ENCODE assay signal across 12 cellular contexts in the genomic region with DNA sequence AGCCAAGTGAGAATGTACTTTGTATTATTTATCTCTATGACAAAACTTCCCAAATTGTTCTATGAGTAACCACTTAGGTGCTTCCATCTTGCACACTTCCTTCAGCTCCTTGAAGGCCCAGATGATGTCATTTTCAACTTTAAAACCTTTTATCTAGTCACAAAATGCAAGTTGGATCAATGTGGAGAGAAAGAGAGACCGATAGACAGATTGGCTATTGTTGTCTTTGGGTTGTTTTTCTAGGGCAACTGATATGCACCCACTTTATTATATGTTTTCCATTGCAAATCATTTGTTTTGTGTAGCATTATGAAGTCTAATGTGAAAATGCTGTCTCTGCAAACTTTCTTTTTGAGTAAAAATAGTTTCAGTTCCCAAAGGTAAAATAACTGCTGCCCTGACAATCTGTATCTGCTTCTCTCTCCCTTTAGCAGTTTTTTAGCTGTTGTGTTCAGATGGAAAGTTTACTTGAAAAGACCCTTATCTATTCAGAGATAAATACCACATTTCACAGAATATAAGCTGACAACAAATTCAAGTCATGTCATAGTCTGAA.
A peak's percentile ranks its signal among the peaks of the same experiment; 100 is the strongest.
DNase-seq lines count a peak whose midpoint lies in the region; ATAC-seq, FAIRE-seq and TF ChIP-seq lines count a peak whose summit lies in the region.
"Had no signal": no experiment of that assay in that cellular context is flagged by ENCODE, and none has a peak within 500 bp of the region (broad histone marks: within the 10 kb centered on the region; RNA-seq: fewer than 3 reads in every experiment).

No MANE protein-coding gene starts in this region.

- no peaks in the 10 kb centered on the region for H3K27me3 ChIP-seq in K562 (ENCODE audit: control insufficient read depth in 2 of 2, insufficient read depth in 2 of 2, low read length in 2 of 2)
- H3K27me3 ChIP-seq: spleen, transverse colon had no signal

- no peaks in the 10 kb centered on the region for H3K9me3 ChIP-seq in K562 (replicated peaks; ENCODE audit: control insufficient read depth, insufficient read depth, low read depth, low read length)
- H3K9me3 ChIP-seq: spleen, transverse colon had no signal

- peak overlapping the region; percentile 87 for H3K27ac ChIP-seq in K562 (ENCODE audit: extremely low read depth, low read depth, low read length)
- H3K27ac ChIP-seq: C4-2B, transverse colon had no signal

- BruUV-seq in K562 (replicated peaks; lab: Mats Ljungman, UMichigan): no TSS peak

- TF ChIP-seq EP300 in K562 (IDR thresholded peaks at IDR 0.05; ENCODE audit: low read length): peak; percentile 66

- intact Hi-C loops in K562 (cut with micrococcal nuclease): loop anchor here (2.0 to 5.0 kb wide), 4 partner anchors 49 to 199 kb away; no protein-coding TSS in a partner anchor

- H3K79me2 ChIP-seq in K562 (ENCODE audit: control insufficient read depth, insufficient read depth, low read length): no peaks in the 10 kb centered on the region

- no peaks in the 10 kb centered on the region for H3K36me3 ChIP-seq in K562 (ENCODE audit: control insufficient read depth, insufficient read depth, low read length)
- H3K36me3 ChIP-seq: spleen, transverse colon had no signal

- WGBS in K562 (ENCODE audit: insufficient coverage, low coverage, missing lambda C conversion rate): 0% methylated on average over 1 of the region's 1 CpG

- H3K4me1 ChIP-seq in K562 (replicated peaks in 1 of 2; ENCODE audit: control insufficient read depth in 2 of 2, insufficient read depth in 2 of 2, low read length in 2 of 2): peaks cover 11 to 65% of the 10 kb centered on the region in 2 experiments
- H3K4me1 ChIP-seq: transverse colon had no signal

- in situ Hi-C loops in K562 (cut with MboI): no loop called here

- no peak for TF ChIP-seq POLR2A in K562 (conservative IDR thresholded peaks at IDR 0.05)

- FAIRE-seq in K562 (lab: Jason Lieb, UNC): peak; percentile 54

- no peaks in the 10 kb centered on the region for H3K9me1 ChIP-seq in K562 (ENCODE audit: control insufficient read depth, insufficient read depth, low read length)

- DNase-seq in GM12865 (ENCODE audit: low read depth) (peak; percentile 35), K562 (ENCODE audit: extremely low read depth in 1 of 4, low spot score in 3 of 4) (peak in 3 of 4 experiments; percentile 27 to 70 (median 35)), NCI-H82 (lab: John Stamatoyannopoulos, UW) (no peak), NCI-H2029 (lab: John Stamatoyannopoulos, UW) (no peak)
- DNase-seq in stimulated activated naive CD4-positive, alpha-beta T cell treated with Interleukin-2 at 50 U/mL for 16 hours (lab: John Stamatoyannopoulos, UW): no peak
- DNase-seq in activated CD4-positive, alpha-beta T cell treated with anti-CD3 and anti-CD28 coated beads, Interleukin-2, amount 50 U/mL, for 1 hour: no peak
- DNase-seq: activated CD4-positive, alpha-beta memory T cell treated with anti-CD3 and anti-CD28 coated beads for 36 hours; spleen; transverse colon had no signal

- POLR2A ChIA-PET in K562 (lab: Yijun Ruan, JAX): interaction anchor here (1.0 to 3.2 kb wide), 7 partner anchors 9 to 75 kb away, joined by 3 to 18 read pairs (median 4); partner anchors contain the start of gene CITED2

- CTCF ChIA-PET in K562 (lab: Yijun Ruan, JAX; ENCODE audit: low intra/inter-chr PET ratio): no interaction called here

- peak overlapping the region; percentile 84 for H2AFZ ChIP-seq in K562 (ENCODE audit: low read depth, low read length)

- peak overlapping the region in 1 of 2 experiments; percentile 64; a peak in 2 of 4 replicates for H3K9ac ChIP-seq in K562 (ENCODE audit: insufficient read depth in 1 of 2, low read depth in 2 of 2, low read length in 2 of 2)

- peak overlapping the region; percentile 48 for H3K4me2 ChIP-seq in K562 (ENCODE audit: insufficient read depth, low read length)

- ATAC-seq in GM21367 (IDR thresholded peaks at IDR 0.05; ENCODE audit: unreplicated experiment) (peak; percentile 85), HG03103 (IDR thresholded peaks at IDR 0.05; ENCODE audit: low read depth, unreplicated experiment) (peak; percentile 91), K562 (peak; percentile 30)

- H4K20me1 ChIP-seq in K562 (replicated peaks; ENCODE audit: control insufficient read depth, insufficient read depth, low read length): no peaks in the 10 kb centered on the region

- no peak overlapping the region for H3K4me3 ChIP-seq in GM12865 (ENCODE audit: low read depth, low read length)
- H3K4me3 ChIP-seq in K562: no peak overlapping the region
- H3K4me3 ChIP-seq: spleen, transverse colon had no signal

- TF ChIP-seq CTCF in GM12865 (IDR thresholded peaks at IDR 0.05; ENCODE audit: insufficient read depth, low read depth, low read length, missing control alignments) (no peak), K562 (IDR thresholded peaks at IDR 0.05 in 2 of 3, conservative IDR thresholded peaks at IDR 0.05 in 1 of 3; ENCODE audit: insufficient read depth in 2 of 3, low read depth in 1 of 3, low read length in 3 of 3) (no peak)

- TF ChIP-seq RAD21 in K562 (CRISPR knock-in tag; conservative IDR thresholded peaks at IDR 0.05 in 1 of 2, IDR thresholded peaks at IDR 0.05 in 1 of 2): 0 out of 4 replicates have a peak, but pooled peaks of 1 of the 2 experiments have one; percentile 28

TF ChIP-seq in K562, 482 proteins besides CTCF, POLR2A, EP300 and RAD21 (continues in another document):
- TF ChIP-seq ZC3H4 (CRISPR knock-in tag; IDR thresholded peaks at IDR 0.05; ENCODE audit: borderline replicate concordance): no peak
- TF ChIP-seq CBFA2T2 (conservative IDR thresholded peaks at IDR 0.05): peak; percentile 50
- no peak for TF ChIP-seq HMGN3 (IDR thresholded peaks at IDR 0.05; ENCODE audit: borderline replicate concordance, extremely low read depth, insufficient read length, low read depth, low read length)
- no peak for TF ChIP-seq ELF1 (tag; IDR thresholded peaks at IDR 0.05)
- TF ChIP-seq MAFF (IDR thresholded peaks at IDR 0.05; ENCODE audit: low read length): 0 out of 2 replicates have a peak, but pooled peaks have one; percentile 36
- peak; percentile 72 for TF ChIP-seq MAFG (tag; conservative IDR thresholded peaks at IDR 0.05)
- peak; percentile 64 for TF ChIP-seq GATAD2B (IDR thresholded peaks at IDR 0.05; ENCODE audit: borderline replicate concordance)
- 0 out of 2 replicates have a peak, but pooled peaks have one; percentile 51 for TF ChIP-seq PATZ1 (CRISPR knock-in tag; IDR thresholded peaks at IDR 0.05; ENCODE audit: borderline replicate concordance)
- peak; percentile 63 for TF ChIP-seq MAFK (IDR thresholded peaks at IDR 0.05; ENCODE audit: low read length)
- TF ChIP-seq FOXJ2 (tag; IDR thresholded peaks at IDR 0.05): peak; percentile 86
- peak; percentile 46 for TF ChIP-seq TAF9B (IDR thresholded peaks at IDR 0.05; ENCODE audit: partially characterized antibody)
- no peak for TF ChIP-seq TAF1 (IDR thresholded peaks at IDR 0.05; ENCODE audit: control insufficient read depth, extremely low read depth, insufficient read depth, low read length, severe bottlenecking)
- no peak for TF ChIP-seq RFX7 (CRISPR knock-in tag; IDR thresholded peaks at IDR 0.05)
- 0 out of 2 replicates have a peak, but pooled peaks have one; percentile 10 for TF ChIP-seq DIDO1 (tag; IDR thresholded peaks at IDR 0.05; ENCODE audit: low read depth)
- peak; percentile 78; the same call in 1 of the 2 replicates for TF ChIP-seq JUN (IDR thresholded peaks at IDR 0.05; ENCODE audit: borderline replicate concordance, low read depth, low read length)
- TF ChIP-seq JUN (CRISPR knock-in tag; IDR thresholded peaks at IDR 0.05; ENCODE audit: borderline replicate concordance): peak; percentile 68; the same call in 1 of the 2 replicates
- peak; percentile 67 for TF ChIP-seq TCF3 (CRISPR knock-in tag; IDR thresholded peaks at IDR 0.05)
- TF ChIP-seq NCOR1 (IDR thresholded peaks at IDR 0.05): peak; percentile 29
- TF ChIP-seq FOXA1 (IDR thresholded peaks at IDR 0.05; ENCODE audit: borderline replicate concordance): no peak
- TF ChIP-seq ZNF644 (tag; IDR thresholded peaks at IDR 0.05; ENCODE audit: low read depth): peak; percentile 19
- TF ChIP-seq ZNF212 (CRISPR knock-in tag; IDR thresholded peaks at IDR 0.05): no peak
- no peak for TF ChIP-seq MCM3 (IDR thresholded peaks at IDR 0.05)
- TF ChIP-seq PREB (CRISPR knock-in tag; IDR thresholded peaks at IDR 0.05): no peak
- TF ChIP-seq ZNF239 (CRISPR knock-in tag; IDR thresholded peaks at IDR 0.05): peak; percentile 62; the same call in 1 of the 2 replicates

Comparison
In these comparisons a context has a peak if more than half of its experiments do, and no peak if none do; other contexts are left out.
1. DNase-seq: peak in GM12865 (single experiment) and K562 (3 of 4); none in stimulated activated naive CD4-positive, alpha-beta T cell treated with Interleukin-2 at 50 U/mL for 16 hours (single experiment), NCI-H82 (single experiment), activated CD4-positive, alpha-beta T cell treated with anti-CD3 and anti-CD28 coated beads, Interleukin-2, amount 50 U/mL, for 1 hour (single experiment) and NCI-H2029 (single experiment).
2. ATAC-seq: peak in every context shown above with its lines; median percentile 91 in HG03103; 85 in GM21367; 30 in K562.